15 cellular contexts compared by ENCODE assay signal in genomic region chr1:232557096-232557495, GRCh38.
"Had no signal": no experiment of that assay in that cellular context is flagged by ENCODE, and none has a peak within 500 bp of the region (broad histone marks: within the 10 kb centered on the region; RNA-seq: fewer than 3 reads in every experiment).

No MANE protein-coding gene starts in this region.

- H3K4me3 ChIP-seq: breast epithelium, spleen had no signal

- FAIRE-seq: colon had no signal

- H2AFZ ChIP-seq: parathyroid adenoma had no signal

- H3K36me3 Mint-ChIP-seq: activated naive CD4-positive, alpha-beta T cell treated with anti-CD3 and anti-CD28 coated beads, Interleukin-2, amount 50 U/mL, for 72 hours; memory B cell; stimulated activated naive B cell treated with anti-CD40 and anti-IgM and Interleukin-4, amounts not matched to agents 10 μg/mL and 1 μg/mL and 100 μg/mL, for 72 hours had no signal

- H3K27ac ChIP-seq: breast epithelium, parathyroid adenoma, spleen had no signal

- H3K9me3 Mint-ChIP-seq: activated naive CD4-positive, alpha-beta T cell treated with anti-CD3 and anti-CD28 coated beads, Interleukin-2, amount 50 U/mL, for 72 hours; memory B cell; stimulated activated naive B cell treated with anti-CD40 and anti-IgM and Interleukin-4, amounts not matched to agents 10 μg/mL and 1 μg/mL and 100 μg/mL, for 72 hours had no signal

- H3K4me3 Mint-ChIP-seq: memory B cell; stimulated activated naive B cell treated with anti-CD40 and anti-IgM and Interleukin-4, amounts not matched to agents 10 μg/mL and 1 μg/mL and 100 μg/mL, for 72 hours had no signal

- H3K4me1 ChIP-seq: parathyroid adenoma had no signal

- H3K27me3 ChIP-seq: breast epithelium, spleen had no signal

- H3K27ac Mint-ChIP-seq: memory B cell; stimulated activated naive B cell treated with anti-CD40 and anti-IgM and Interleukin-4, amounts not matched to agents 10 μg/mL and 1 μg/mL and 100 μg/mL, for 72 hours had no signal

- ATAC-seq: stimulated activated naive B cell treated with anti-CD40 and anti-IgM and Interleukin-4, amounts not matched to agents 10 μg/mL and 1 μg/mL and 100 μg/mL, for 72 hours had no signal

- H3K79me2 ChIP-seq: parathyroid adenoma had no signal

- H3K36me3 ChIP-seq: breast epithelium, spleen had no signal

- H3K9ac ChIP-seq: parathyroid adenoma had no signal

- DNase-seq: activated CD4-positive, alpha-beta T cell treated with anti-CD3 and anti-CD28 coated beads, Interleukin-2, amount 50 U/mL, for 4 hours; activated CD4-positive, CD25-positive, alpha-beta regulatory T cell treated with anti-CD3 and anti-CD28 coated beads, Interleukin-2, amount 50 U/mL, for 72 hours; activated T-cell treated with anti-CD3 and anti-CD28 coated beads, Interleukin-2, amount 50 U/mL, for 1 hour; amygdala; effector memory CD4-positive, alpha-beta T cell; erythroblast; spleen; stimulated activated CD4-positive, alpha-beta T cell treated with anti-CD3 and anti-CD28 coated beads, Interleukin-1b, Interleukin-23, amount 100 ng/mL, for 48 hours; stimulated activated naive B cell treated with anti-CD40 and anti-IgM and Interleukin-4, amounts not matched to agents 10 μg/mL and 1 μg/mL and 100 μg/mL, for 72 hours; T-helper 9 cell had no signal

- H3K4me1 Mint-ChIP-seq: memory B cell; stimulated activated naive B cell treated with anti-CD40 and anti-IgM and Interleukin-4, amounts not matched to agents 10 μg/mL and 1 μg/mL and 100 μg/mL, for 72 hours had no signal

- H3K9me3 ChIP-seq: breast epithelium, spleen had no signal
